24 cellular contexts compared by ENCODE assay signal in genomic region chr18:74294526-74294925, GRCh38. TPM values are rescaled to one million over a fixed set of nuclear protein-coding genes. Genes with fewer than 3 reads are reported as not detected.
DNase-seq lines count a peak whose midpoint lies in the region; TF ChIP-seq lines count a peak whose summit lies in the region.
"Had no signal": no experiment of that assay in that cellular context is flagged by ENCODE, and none has a peak within 500 bp of the region (broad histone marks: within the 10 kb centered on the region; RNA-seq: fewer than 3 reads in every experiment).

No MANE protein-coding gene starts in this region.

- no TSS peak for BruUV-seq in MCF 10A (replicated peaks; lab: Mats Ljungman, UMichigan)

- peak in 1 of 2 donors; percentile 89 for DNase-seq in breast epithelium (ENCODE audit: low spot score in 2 of 2)
- no peak for DNase-seq in MCF 10A (ENCODE audit: unreplicated experiment)
- peak; percentile 37 for DNase-seq in amniotic epithelial cell (ENCODE audit: low read depth)
- peak; percentile 61 for DNase-seq in fibroblast of the aortic adventitia (ENCODE audit: low read depth)
- peak; percentile 33 to 51 for DNase-seq in uterus
- DNase-seq in NCI-H446 treated with DMSO at 0.1 percent for 48 hours (lab: John Stamatoyannopoulos, UW), result no peak
- no peak for DNase-seq in stimulated activated CD4-positive, alpha-beta T cell treated with anti-CD3 and anti-CD28 coated beads, Interleukin-15, amount 100 ng/mL, for 24 hours
- no peak for DNase-seq in GM13977 (ENCODE audit: low spot score)
- DNase-seq: CD8-positive, alpha-beta memory T cell; EL; GF-D8; HCEC 1CT; IMR-90; NCI-H1694; NCI-H2081; NCI-H2171 treated with DMSO at 0.1 percent for 48 hours; NCI-H526; Peyer's patch; SJCRH30 had no signal

- H3K4me1 ChIP-seq in breast epithelium, result peaks cover 3 to 5% of the 10 kb centered on the region in 2 donors
- H3K4me1 ChIP-seq in uterus, result no peaks in the 10 kb centered on the region
- H3K4me1 ChIP-seq: SJCRH30 had no signal

- H3K4me3 Mint-ChIP-seq in MCF 10A (ENCODE audit: unreplicated experiment), result no peak overlapping the region
- H3K4me3 Mint-ChIP-seq: CD8-positive, alpha-beta memory T cell; GM23338 had no signal

- CTCF ChIA-PET in MCF 10A (lab: Yijun Ruan, JAX), result no interaction called here

- in situ Hi-C loops in GM13977 (cut with MboI; ENCODE audit: low pct_unique_long_range_greater_than_20kb, low sequenced_read_pairs, unreplicated experiment), result no loop called here

- TF ChIP-seq CTCF in breast epithelium (IDR thresholded peaks at IDR 0.05) (no peak), MCF 10A (IDR thresholded peaks at IDR 0.05; ENCODE audit: unreplicated experiment) (no peak), fibroblast of the aortic adventitia (IDR thresholded peaks at IDR 0.05; ENCODE audit: insufficient read depth, low read length) (no peak), uterus (IDR thresholded peaks at IDR 0.05) (no peak), GM13977 (IDR thresholded peaks at IDR 0.05; ENCODE audit: extremely low read depth, insufficient read depth, missing control alignments) (no peak)

- intact Hi-C loops in breast epithelium (cut with DNase I; ENCODE audit: low total_unique reads), result no loop called here
- intact Hi-C loops in MCF 10A (cut with micrococcal nuclease), result loop anchor here (5.0 kb wide), 1 partner anchor 203 kb away; the partner anchor contains the start of gene CNDP2
- intact Hi-C loops in uterus (cut with DNase I; ENCODE audit: low total_unique reads), result no loop called here

- H3K27me3 Mint-ChIP-seq in MCF 10A (ENCODE audit: insufficient read depth, unreplicated experiment), result no peaks in the 10 kb centered on the region

- H3K36me3 Mint-ChIP-seq in MCF 10A (ENCODE audit: insufficient read depth, unreplicated experiment), result no peaks in the 10 kb centered on the region

- POLR2A ChIA-PET in MCF 10A (lab: Yijun Ruan, JAX), result no interaction called here

- H3K27ac Mint-ChIP-seq in MCF 10A (ENCODE audit: low read depth, unreplicated experiment), result no peak overlapping the region
- H3K27ac Mint-ChIP-seq: CD8-positive, alpha-beta memory T cell; GM23338 had no signal

- H3K9me3 ChIP-seq in breast epithelium (no peaks in the 10 kb centered on the region), uterus (peaks cover 0 to 5% of the 10 kb centered on the region in 2 donors)
- H3K9me3 ChIP-seq: Peyer's patch, SJCRH30 had no signal

- no peak overlapping the region for H3K4me3 ChIP-seq in breast epithelium
- H3K4me3 ChIP-seq in fibroblast of the aortic adventitia (ENCODE audit: low read depth, low read length), result no peak overlapping the region
- no peak overlapping the region for H3K4me3 ChIP-seq in uterus
- H3K4me3 ChIP-seq: GM23338, Peyer's patch, SJCRH30 had no signal

- peak overlapping the region; percentile 55 for H3K27ac ChIP-seq in breast epithelium
- H3K27ac ChIP-seq in uterus, result no peak overlapping the region
- H3K27ac ChIP-seq: 22Rv1, C4-2B, KMS-11, Peyer's patch, SJCRH30 had no signal

- H3K27me3 ChIP-seq in breast epithelium (no peaks in the 10 kb centered on the region), uterus (no peaks in the 10 kb centered on the region)
- H3K27me3 ChIP-seq: Peyer's patch, SJCRH30 had no signal

- TF ChIP-seq POLR2A in breast epithelium (IDR thresholded peaks at IDR 0.05) (no peak), uterus (IDR thresholded peaks at IDR 0.05) (no peak)

- no peaks in the 10 kb centered on the region for H3K9me3 Mint-ChIP-seq in MCF 10A (ENCODE audit: unreplicated experiment)

- peaks cover 4% of the 10 kb centered on the region for H3K4me1 Mint-ChIP-seq in MCF 10A (ENCODE audit: insufficient read depth, unreplicated experiment)

- H3K36me3 ChIP-seq in breast epithelium (no peaks in the 10 kb centered on the region), uterus (no peaks in the 10 kb centered on the region)
- H3K36me3 ChIP-seq: Peyer's patch, SJCRH30 had no signal

RNA-seq across cellular contexts. Expression of gene CYB5A, which starts 2.8 kb away (rescaled TPM):
- total RNA-seq in breast epithelium (100 to 1,000 TPM; 185 to 646 (median 300) TPM), MCF 10A (2022) (19.4 and 27.5 TPM in 2 replicates), fibroblast of the aortic adventitia (ENCODE audit: low replicate concordance) (38.8 and 89.2 TPM in 2 replicates), uterus (100 to 1,000 TPM in 1 of 4 donors, 10 to 100 TPM in 3; 44.6 to 204 (median 51.9) TPM)
- total RNA-seq: OCI-LY7 had no signal

RNA-seq across cellular contexts. Expression of gene C18orf63, which starts 21.1 kb away (rescaled TPM):
- under 1 TPM in 1 of 3 donors, not detected in 2; 0.16 TPM for total RNA-seq in breast epithelium
- not detected in 2 replicates for total RNA-seq in MCF 10A (2022)
- not detected in 2 replicates for total RNA-seq in fibroblast of the aortic adventitia (ENCODE audit: low replicate concordance)
- not detected for total RNA-seq in uterus
- total RNA-seq: CD8-positive, alpha-beta memory T cell; GM23338; IMR-90; OCI-LY7; Peyer's patch; SJCRH30 had no signal

Comparison
In these comparisons a context has a peak if more than half of its experiments do, and no peak if none do; other contexts are left out.
1. DNase-seq: peak in amniotic epithelial cell (single experiment), fibroblast of the aortic adventitia (single experiment) and uterus (2 of 2); none in MCF 10A (single experiment), NCI-H446 treated with DMSO at 0.1 percent for 48 hours (single experiment), stimulated activated CD4-positive, alpha-beta T cell treated with anti-CD3 and anti-CD28 coated beads, Interleukin-15, amount 100 ng/mL, for 24 hours (single experiment) and GM13977 (single experiment).
2. H3K27ac ChIP-seq: peak in breast epithelium (2 of 2); none in uterus (0 of 2).